Comparison of ENCODE assay signal across 7 cellular contexts in genomic region chr3:195988764-195989163, GRCh38.
DNase-seq lines count a peak whose midpoint lies in the region; ATAC-seq, FAIRE-seq and TF ChIP-seq lines count a peak whose summit lies in the region.
"Not testable (repeated sequence)": the region's sequence is repeated elsewhere in the genome, so short reads cannot be mapped to it uniquely, and the experiment has no call there.

No MANE protein-coding gene starts in this region.

- not testable (repeated sequence) for TF ChIP-seq POLR2A in HepG2 (IDR thresholded peaks at IDR 0.05; ENCODE audit: insufficient read depth in 1 of 2, low read depth in 2 of 2, low read length in 2 of 2)

- H3K27me3 Mint-ChIP-seq in activated CD4-positive, alpha-beta memory T cell treated with anti-CD3 and anti-CD28 coated beads, Interleukin-2, amount 10 ng/mL, durations not matched to agents 7 days and 5 days: not testable (repeated sequence)

- TF ChIP-seq RAD21 in HepG2 (CRISPR knock-in tag; IDR thresholded peaks at IDR 0.05): not testable (repeated sequence)

- H3K4me1 Mint-ChIP-seq in activated CD4-positive, alpha-beta memory T cell treated with anti-CD3 and anti-CD28 coated beads, Interleukin-2, amount 10 ng/mL, durations not matched to agents 7 days and 5 days: not testable (repeated sequence)

- CTCF ChIA-PET in activated CD4-positive, alpha-beta memory T cell treated with anti-CD3 and anti-CD28 coated beads, Interleukin-2, amount 10 ng/mL, durations not matched to agents 7 days and 5 days (lab: Charles Lee); HepG2 (lab: Yijun Ruan, JAX; ENCODE audit: low intra/inter-chr PET ratio, low total read pairs): not testable (repeated sequence)

- not testable (repeated sequence) for H2AFZ ChIP-seq in OCI-LY3 (ENCODE audit: low read depth, low read length); HepG2 (ENCODE audit: low read length); osteoblast (ENCODE audit: low read length)

- DNase-seq in GM12864 (ENCODE audit: low read depth); activated CD4-positive, alpha-beta memory T cell treated with anti-CD3 and anti-CD28 coated beads, Interleukin-2, amount 10 ng/mL, durations not matched to agents 7 days and 5 days; astrocyte of the cerebellum (ENCODE audit: low read depth); HepG2 (ENCODE audit: low spot score); osteoblast (ENCODE audit: insufficient read length, low spot score, missing footprints): not testable (repeated sequence)

- H3K36me3 ChIP-seq in OCI-LY3 (replicated peaks; ENCODE audit: low read depth, low read length); HepG2 (replicated peaks in 1 of 2; ENCODE audit: control insufficient read depth in 1 of 2, insufficient read depth in 2 of 2, low read length in 2 of 2); osteoblast (ENCODE audit: insufficient read depth, low read length): not testable (repeated sequence)

- POLR2A ChIA-PET in activated CD4-positive, alpha-beta memory T cell treated with anti-CD3 and anti-CD28 coated beads, Interleukin-2, amount 10 ng/mL, durations not matched to agents 7 days and 5 days (lab: Charles Lee); HepG2 (lab: Yijun Ruan, JAX): not testable (repeated sequence)

- 28% methylated on average over 7 of the region's 7 CpGs for WGBS in HepG2 (ENCODE audit: low lambda C conversion rate)

- H3K4me2 ChIP-seq in OCI-LY3 (ENCODE audit: low read length) (peak overlapping the region; percentile 44; the same call in 1 of the 2 replicates), HepG2 (ENCODE audit: low read depth, low read length) (peak overlapping the region; percentile 51; the same call in 1 of the 2 replicates), osteoblast (ENCODE audit: insufficient read depth, low read length) (peak overlapping the region; percentile 61)

- H3K36me3 Mint-ChIP-seq in activated CD4-positive, alpha-beta memory T cell treated with anti-CD3 and anti-CD28 coated beads, Interleukin-2, amount 10 ng/mL, durations not matched to agents 7 days and 5 days (ENCODE audit: low read depth): not testable (repeated sequence)

- H4K20me1 ChIP-seq in OCI-LY3 (ENCODE audit: insufficient read depth, low read length); HepG2 (ENCODE audit: insufficient read depth, low read length); osteoblast (ENCODE audit: insufficient read depth, low read length): not testable (repeated sequence)

- ATAC-seq in esophagus mucosa: peak; percentile 6
- not testable (repeated sequence) for ATAC-seq in HepG2

- H3K27ac Mint-ChIP-seq in activated CD4-positive, alpha-beta memory T cell treated with anti-CD3 and anti-CD28 coated beads, Interleukin-2, amount 10 ng/mL, durations not matched to agents 7 days and 5 days: not testable (repeated sequence)

- not testable (repeated sequence) for H3K9me3 Mint-ChIP-seq in activated CD4-positive, alpha-beta memory T cell treated with anti-CD3 and anti-CD28 coated beads, Interleukin-2, amount 10 ng/mL, durations not matched to agents 7 days and 5 days

- in situ Hi-C loops in astrocyte of the cerebellum (cut with HindIII; ENCODE audit: low sequenced_read_pairs); HepG2 (cut with HindIII; ENCODE audit: extremely low pct_ligation_motif_present, low pct_unique_long_range_greater_than_20kb): not testable (repeated sequence)

- TF ChIP-seq CTCF in GM12864 (IDR thresholded peaks at IDR 0.05; ENCODE audit: low read depth, low read length, missing control alignments); OCI-LY3 (IDR thresholded peaks at IDR 0.05; ENCODE audit: low read depth, low read length); astrocyte of the cerebellum (IDR thresholded peaks at IDR 0.05; ENCODE audit: low read depth, low read length, missing control alignments); HepG2 (CRISPR knock-in tag; IDR thresholded peaks at IDR 0.05); osteoblast (IDR thresholded peaks at IDR 0.05; ENCODE audit: extremely low read depth, low read depth, low read length): not testable (repeated sequence)

- H3K9me3 ChIP-seq in OCI-LY3 (ENCODE audit: insufficient read depth, low read length); HepG2 (ENCODE audit: low read length); osteoblast (ENCODE audit: low read depth, low read length): not testable (repeated sequence)

- not testable (repeated sequence) for H3K4me1 ChIP-seq in OCI-LY3 (ENCODE audit: low read length); HepG2 (ENCODE audit: insufficient read depth, low read length); osteoblast (ENCODE audit: insufficient read depth, low read length)

- not testable (repeated sequence) for H3K79me2 ChIP-seq in OCI-LY3 (ENCODE audit: low read length); HepG2 (ENCODE audit: insufficient read depth, low read length); osteoblast (ENCODE audit: insufficient read depth, low read length)

- H3K4me3 ChIP-seq in GM12864 (ENCODE audit: low read depth, low read length) (peak overlapping the region; percentile 35; the same call in 1 of the 2 replicates), OCI-LY3 (ENCODE audit: low read length) (peak overlapping the region; percentile 33; the same call in 1 of the 2 replicates), astrocyte of the cerebellum (ENCODE audit: low read depth, low read length) (peak overlapping the region; percentile 13)
- H3K4me3 ChIP-seq in HepG2 (replicated peaks in 1 of 3; ENCODE audit: insufficient read depth in 1 of 3, low read depth in 2 of 3, low read length in 3 of 3); osteoblast (ENCODE audit: insufficient read depth, low read length): not testable (repeated sequence)

- H3K27me3 ChIP-seq in OCI-LY3 (ENCODE audit: low read depth, low read length); HepG2 (ENCODE audit: control insufficient read depth in 1 of 2, insufficient read depth in 2 of 2, low read length in 2 of 2); osteoblast (ENCODE audit: insufficient read depth, low read length): not testable (repeated sequence)

- H3K4me3 Mint-ChIP-seq in activated CD4-positive, alpha-beta memory T cell treated with anti-CD3 and anti-CD28 coated beads, Interleukin-2, amount 10 ng/mL, durations not matched to agents 7 days and 5 days: peak overlapping the region; percentile 61

- not testable (repeated sequence) for BruUV-seq in HepG2 (replicated peaks; lab: Mats Ljungman, UMichigan)

- FAIRE-seq in HepG2 (lab: Jason Lieb, UNC): not testable (repeated sequence)

- intact Hi-C loops in HepG2 (cut with micrococcal nuclease; ENCODE audit: unreplicated experiment): not testable (repeated sequence)

- not testable (repeated sequence) for H3K27ac ChIP-seq in OCI-LY3 (ENCODE audit: low read length); HepG2 (ENCODE audit: extremely low read length, insufficient read depth, low read length); osteoblast (ENCODE audit: low read depth, low read length)

- not testable (repeated sequence) for H3K9ac ChIP-seq in OCI-LY3 (ENCODE audit: low read length); HepG2 (ENCODE audit: insufficient read depth, low read depth, low read length)

- TF ChIP-seq EP300 in HepG2 (IDR thresholded peaks at IDR 0.05; ENCODE audit: low read depth in 2 of 2, low read length in 2 of 2); HepG2 (CRISPR knock-in tag; IDR thresholded peaks at IDR 0.05; ENCODE audit: borderline replicate concordance): not testable (repeated sequence)
